In the genomic region with DNA sequence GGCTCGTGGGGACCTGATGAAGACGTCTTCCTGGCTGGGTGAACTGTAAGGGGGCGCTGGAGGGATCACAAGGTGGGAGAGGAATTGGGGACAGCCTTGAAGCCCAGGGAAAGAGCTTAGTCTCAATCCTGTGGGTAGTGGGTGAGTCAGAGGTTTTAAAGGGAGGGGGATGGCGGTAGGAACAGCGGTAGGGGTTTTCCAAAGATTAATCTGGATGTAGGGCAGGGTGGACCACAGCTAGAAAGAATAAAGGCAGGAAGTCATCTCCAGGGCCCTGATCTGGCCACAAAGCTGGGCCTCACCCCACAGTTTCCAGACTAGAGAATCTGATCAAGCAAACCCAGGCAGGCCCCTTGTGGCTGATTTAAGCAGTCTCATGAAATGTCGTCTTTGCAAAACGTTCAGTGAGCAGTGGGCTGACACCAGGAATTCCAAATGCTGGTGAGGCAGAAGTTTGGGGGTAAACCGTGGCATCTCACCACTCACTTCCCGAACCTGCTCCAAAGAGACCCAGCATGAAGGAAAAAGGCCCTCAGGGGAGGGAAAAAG, we compare ENCODE assay signal across 10 cellular contexts.
DNase-seq lines count a peak whose midpoint lies in the region; ATAC-seq and TF ChIP-seq lines count a peak whose summit lies in the region.
"Had no signal": no experiment of that assay in that cellular context is flagged by ENCODE, and none has a peak within 500 bp of the region (broad histone marks: within the 10 kb centered on the region; RNA-seq: fewer than 3 reads in every experiment).

No MANE protein-coding gene starts in this region.

- H3K27me3 Mint-ChIP-seq in neural crest cell (ENCODE audit: low read depth): no peaks in the 10 kb centered on the region
- peaks cover 50 to 80% of the 10 kb centered on the region in 2 donors for H3K27me3 Mint-ChIP-seq in effector memory CD8-positive, alpha-beta T cell

- no peaks in the 10 kb centered on the region for H3K9me2 ChIP-seq in OCI-LY7 (ENCODE audit: insufficient read depth, low read length)

- POLR2A ChIA-PET in OCI-LY7 (lab: Charles Lee): interaction anchor here (0.7 to 1.2 kb wide), 2 partner anchors 9 to 14 kb away, joined by 3 read pairs; no protein-coding TSS in a partner anchor

- H3K79me2 ChIP-seq in OCI-LY7 (ENCODE audit: insufficient read depth, low read depth, low read length): no peaks in the 10 kb centered on the region

- H3K4me3 ChIP-seq in OCI-LY7 (ENCODE audit: low read depth, low read length, poor library complexity, severe bottlenecking): no peak overlapping the region
- H3K4me3 ChIP-seq in coronary artery: no peak overlapping the region
- H3K4me3 ChIP-seq: colonic mucosa had no signal

- no peaks in the 10 kb centered on the region for H3K36me3 ChIP-seq in OCI-LY7 (ENCODE audit: insufficient read depth, low read length)
- H3K36me3 ChIP-seq: colonic mucosa had no signal

- BruUV-seq in OCI-LY7 (replicated peaks; lab: Mats Ljungman, UMichigan): no TSS peak

- no peaks in the 10 kb centered on the region for H3K36me3 Mint-ChIP-seq in neural crest cell (ENCODE audit: low read depth)
- no peaks in the 10 kb centered on the region for H3K36me3 Mint-ChIP-seq in effector memory CD8-positive, alpha-beta T cell (ENCODE audit: insufficient read depth)

- no peak overlapping the region for H3K4me3 Mint-ChIP-seq in neural crest cell
- H3K4me3 Mint-ChIP-seq in effector memory CD8-positive, alpha-beta T cell: no peak overlapping the region
- H3K4me3 Mint-ChIP-seq: activated B cell treated with CpG ODN at 0.5 μM for 24 hours had no signal

- no peaks in the 10 kb centered on the region for H3K9me3 ChIP-seq in OCI-LY7 (ENCODE audit: low read length)
- H3K9me3 ChIP-seq: colonic mucosa had no signal

- intact Hi-C loops in OCI-LY7 (cut with micrococcal nuclease; ENCODE audit: unreplicated experiment): loop anchor here (10.0 kb wide), 2 partner anchors 465 to 1885 kb away; no protein-coding TSS in a partner anchor

- TF ChIP-seq CTCF in OCI-LY7 (conservative IDR thresholded peaks at IDR 0.05; ENCODE audit: low read length) (peak; percentile 55), neural crest cell (conservative IDR thresholded peaks at IDR 0.05) (peak; percentile 33), coronary artery (IDR thresholded peaks at IDR 0.05) (no peak)

- peaks cover 77% of the 10 kb centered on the region for H3K4me1 ChIP-seq in OCI-LY7 (ENCODE audit: insufficient read depth, low read length, poor library complexity, severe bottlenecking)
- H3K4me1 ChIP-seq: colonic mucosa had no signal

- DNase-seq in Daoy (ENCODE audit: low read depth) (peak; percentile 86), OCI-LY7 (ENCODE audit: low spot score) (peak; percentile 55), neural crest cell (ENCODE audit: low read depth, low spot score) (no peak), coronary artery (ENCODE audit: low spot score) (no peak), NCI-H2196 (lab: John Stamatoyannopoulos, UW; ENCODE audit: unreplicated experiment) (no peak)
- peak; percentile 16 for DNase-seq in central memory CD4-positive, alpha-beta T cell
- no peak for DNase-seq in effector memory CD8-positive, alpha-beta T cell
- DNase-seq: activated B cell treated with CpG ODN at 0.5 μM for 24 hours, colonic mucosa had no signal

- no peak overlapping the region for H2AFZ ChIP-seq in OCI-LY7 (ENCODE audit: low read length)

- no peaks in the 10 kb centered on the region for H3K9me3 Mint-ChIP-seq in neural crest cell
- no peaks in the 10 kb centered on the region for H3K9me3 Mint-ChIP-seq in effector memory CD8-positive, alpha-beta T cell
- H3K9me3 Mint-ChIP-seq: activated B cell treated with CpG ODN at 0.5 μM for 24 hours had no signal

- CTCF ChIA-PET in OCI-LY7 (lab: Charles Lee; ENCODE audit: unreplicated experiment): no interaction called here

- no peak for ATAC-seq in effector memory CD8-positive, alpha-beta T cell (replicated peaks)
- no peak for ATAC-seq in HG03159 (IDR thresholded peaks at IDR 0.05; ENCODE audit: unreplicated experiment)

- H3K4me2 ChIP-seq in OCI-LY7 (ENCODE audit: low read length): peak overlapping the region; percentile 56

- H4K20me1 ChIP-seq in OCI-LY7 (ENCODE audit: insufficient read depth, low read length): no peaks in the 10 kb centered on the region

- peak overlapping the region; percentile 19 for H3K27ac Mint-ChIP-seq in neural crest cell (ENCODE audit: unreplicated experiment)
- H3K27ac Mint-ChIP-seq in effector memory CD8-positive, alpha-beta T cell: no peak overlapping the region
- H3K27ac Mint-ChIP-seq: activated B cell treated with CpG ODN at 0.5 μM for 24 hours had no signal

- H3K27ac ChIP-seq in OCI-LY7 (ENCODE audit: low read depth, low read length, poor library complexity, severe bottlenecking) (no peak overlapping the region), coronary artery (no peak overlapping the region)
- H3K27ac ChIP-seq: colonic mucosa had no signal

- H3K4me1 Mint-ChIP-seq in neural crest cell: peaks cover 67% of the 10 kb centered on the region
- H3K4me1 Mint-ChIP-seq in effector memory CD8-positive, alpha-beta T cell (ENCODE audit: low read depth in 2 of 2): no peaks in the 10 kb centered on the region

Comparison
In these comparisons a context has a peak if more than half of its experiments do, and no peak if none do; other contexts are left out.
1. DNase-seq: peak in Daoy (single experiment), OCI-LY7 (single experiment) and central memory CD4-positive, alpha-beta T cell (single experiment); none in neural crest cell (single experiment), coronary artery (single experiment), effector memory CD8-positive, alpha-beta T cell (0 of 3) and NCI-H2196 (single experiment).